Comparison of ENCODE assay signal across 1 cellular context in genomic region chr1:6783956-6784559, GRCh38.
A peak's percentile ranks its signal among the peaks of the same experiment; 100 is the strongest.
TF ChIP-seq lines count a peak whose summit lies in the region.

No MANE protein-coding gene starts in this region.

TF ChIP-seq in HEK293, 187 proteins besides CTCF, POLR2A, EP300 and RAD21 (continued from another document and continues in another):
- TF ChIP-seq, protein P1, sequence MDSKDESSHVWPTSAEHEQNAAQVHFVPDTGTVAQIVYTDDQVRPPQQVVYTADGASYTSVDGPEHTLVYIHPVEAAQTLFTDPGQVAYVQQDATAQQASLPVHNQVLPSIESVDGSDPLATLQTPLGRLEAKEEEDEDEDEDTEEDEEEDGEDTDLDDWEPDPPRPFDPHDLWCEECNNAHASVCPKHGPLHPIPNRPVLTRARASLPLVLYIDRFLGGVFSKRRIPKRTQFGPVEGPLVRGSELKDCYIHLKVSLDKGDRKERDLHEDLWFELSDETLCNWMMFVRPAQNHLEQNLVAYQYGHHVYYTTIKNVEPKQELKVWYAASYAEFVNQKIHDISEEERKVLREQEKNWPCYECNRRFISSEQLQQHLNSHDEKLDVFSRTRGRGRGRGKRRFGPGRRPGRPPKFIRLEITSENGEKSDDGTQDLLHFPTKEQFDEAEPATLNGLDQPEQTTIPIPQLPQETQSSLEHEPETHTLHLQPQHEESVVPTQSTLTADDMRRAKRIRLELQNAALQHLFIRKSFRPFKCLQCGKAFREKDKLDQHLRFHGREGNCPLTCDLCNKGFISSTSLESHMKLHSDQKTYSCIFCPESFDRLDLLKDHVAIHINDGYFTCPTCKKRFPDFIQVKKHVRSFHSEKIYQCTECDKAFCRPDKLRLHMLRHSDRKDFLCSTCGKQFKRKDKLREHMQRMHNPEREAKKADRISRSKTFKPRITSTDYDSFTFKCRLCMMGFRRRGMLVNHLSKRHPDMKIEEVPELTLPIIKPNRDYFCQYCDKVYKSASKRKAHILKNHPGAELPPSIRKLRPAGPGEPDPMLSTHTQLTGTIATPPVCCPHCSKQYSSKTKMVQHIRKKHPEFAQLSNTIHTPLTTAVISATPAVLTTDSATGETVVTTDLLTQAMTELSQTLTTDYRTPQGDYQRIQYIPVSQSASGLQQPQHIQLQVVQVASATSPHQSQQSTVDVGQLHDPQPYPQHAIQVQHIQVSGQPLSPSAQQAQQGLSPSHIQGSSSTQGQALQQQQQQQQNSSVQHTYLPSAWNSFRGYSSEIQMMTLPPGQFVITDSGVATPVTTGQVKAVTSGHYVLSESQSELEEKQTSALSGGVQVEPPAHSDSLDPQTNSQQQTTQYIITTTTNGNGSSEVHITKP (tag by site-specific recombination; IDR thresholded peaks at IDR 0.05), result no peak
- TF ChIP-seq ZBTB8A (tag by site-specific recombination; IDR thresholded peaks at IDR 0.05) (peak; percentile 91; the same call in 1 of the 2 replicates), INSM2 (tag by site-specific recombination; IDR thresholded peaks at IDR 0.05) (no peak; the same call in 1 of the 2 replicates), ZNF473 (tag by site-specific recombination; IDR thresholded peaks at IDR 0.05) (no peak), MEIS1 (CRISPR knock-in tag; IDR thresholded peaks at IDR 0.05; ENCODE audit: borderline replicate concordance) (no peak), ZNF132 (tag by site-specific recombination; IDR thresholded peaks at IDR 0.05; ENCODE audit: borderline replicate concordance) (no peak), ZNF701 (tag by site-specific recombination; IDR thresholded peaks at IDR 0.05) (no peak), ZEB2 (tag by site-specific recombination; IDR thresholded peaks at IDR 0.05) (peak; percentile 72; the same call in 1 of the 2 replicates), ZNF571 (tag by site-specific recombination; IDR thresholded peaks at IDR 0.05) (no peak), ZNF777 (tag by site-specific recombination; IDR thresholded peaks at IDR 0.05; ENCODE audit: borderline replicate concordance) (no peak), ZNF280D (tag by site-specific recombination; IDR thresholded peaks at IDR 0.05) (no peak), GLI2 (tag by site-specific recombination; IDR thresholded peaks at IDR 0.05; ENCODE audit: borderline replicate concordance, low read depth) (no peak), ZSCAN23 (tag by site-specific recombination; IDR thresholded peaks at IDR 0.05) (no peak), ZNF837 (tag by site-specific recombination; IDR thresholded peaks at IDR 0.05) (no peak), ZNF76 (tag by site-specific recombination; IDR thresholded peaks at IDR 0.05; ENCODE audit: borderline replicate concordance, low read depth) (no peak), ZNF302 (tag by site-specific recombination; IDR thresholded peaks at IDR 0.05; ENCODE audit: low read depth) (no peak), ZNF16 (tag by site-specific recombination; IDR thresholded peaks at IDR 0.05; ENCODE audit: low read depth) (no peak), ZNF335 (tag by site-specific recombination; conservative IDR thresholded peaks at IDR 0.05) (peak; percentile 74), ZNF24 (tag by site-specific recombination; IDR thresholded peaks at IDR 0.05) (peak; percentile 50; the same call in 1 of the 2 replicates), GLIS1 (tag by site-specific recombination; IDR thresholded peaks at IDR 0.05) (peak; percentile 4; the same call in 1 of the 2 replicates), ZSCAN30 (tag by site-specific recombination; IDR thresholded peaks at IDR 0.05) (no peak), ZNF600 (tag by site-specific recombination; IDR thresholded peaks at IDR 0.05) (peak; percentile 63; the same call in 1 of the 2 replicates), BCL11B (tag by site-specific recombination; IDR thresholded peaks at IDR 0.05; ENCODE audit: low read depth) (no peak), ZNF292 (tag by site-specific recombination; IDR thresholded peaks at IDR 0.05; ENCODE audit: borderline replicate concordance, low read depth) (no peak), ZNF366 (tag by site-specific recombination; conservative IDR thresholded peaks at IDR 0.05) (0 out of 2 replicates have a peak, but pooled peaks have one; percentile 23), SCRT1 (tag by site-specific recombination; IDR thresholded peaks at IDR 0.05; ENCODE audit: borderline replicate concordance) (no peak), ZNF394 (tag by site-specific recombination; IDR thresholded peaks at IDR 0.05; ENCODE audit: borderline replicate concordance) (no peak; the same call in 1 of the 2 replicates), PRDM4 (tag by site-specific recombination; IDR thresholded peaks at IDR 0.05) (no peak), ZNF792 (tag by site-specific recombination; IDR thresholded peaks at IDR 0.05) (no peak), ZNF623 (tag by site-specific recombination; IDR thresholded peaks at IDR 0.05) (no peak), ZNF785 (tag by site-specific recombination; IDR thresholded peaks at IDR 0.05) (no peak), ZNF707 (tag by site-specific recombination; IDR thresholded peaks at IDR 0.05) (no peak), ZNF510 (tag by site-specific recombination; IDR thresholded peaks at IDR 0.05; ENCODE audit: insufficient replicate concordance) (no peak), ZNF548 (tag by site-specific recombination; IDR thresholded peaks at IDR 0.05) (no peak), ZNF10 (tag by site-specific recombination; IDR thresholded peaks at IDR 0.05) (no peak), ZNF2 (tag by site-specific recombination; IDR thresholded peaks at IDR 0.05) (peak; percentile 60; the same call in 1 of the 2 replicates)
- TF ChIP-seq, protein P2, sequence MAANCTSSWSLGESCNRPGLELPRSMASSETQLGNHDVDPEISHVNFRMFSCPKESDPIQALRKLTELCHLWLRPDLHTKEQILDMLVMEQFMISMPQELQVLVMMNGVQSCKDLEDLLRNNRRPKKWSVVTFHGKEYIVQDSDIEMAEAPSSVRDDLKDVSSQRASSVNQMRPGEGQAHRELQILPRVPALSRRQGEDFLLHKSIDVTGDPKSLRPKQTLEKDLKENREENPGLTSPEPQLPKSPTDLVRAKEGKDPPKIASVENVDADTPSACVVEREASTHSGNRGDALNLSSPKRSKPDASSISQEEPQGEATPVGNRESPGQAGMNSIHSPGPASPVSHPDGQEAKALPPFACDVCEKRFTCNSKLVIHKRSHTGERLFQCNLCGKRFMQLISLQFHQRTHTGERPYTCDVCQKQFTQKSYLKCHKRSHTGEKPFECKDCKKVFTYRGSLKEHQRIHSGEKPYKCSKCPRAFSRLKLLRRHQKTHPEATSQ (tag by site-specific recombination; IDR thresholded peaks at IDR 0.05), result no peak
- TF ChIP-seq, protein P3, sequence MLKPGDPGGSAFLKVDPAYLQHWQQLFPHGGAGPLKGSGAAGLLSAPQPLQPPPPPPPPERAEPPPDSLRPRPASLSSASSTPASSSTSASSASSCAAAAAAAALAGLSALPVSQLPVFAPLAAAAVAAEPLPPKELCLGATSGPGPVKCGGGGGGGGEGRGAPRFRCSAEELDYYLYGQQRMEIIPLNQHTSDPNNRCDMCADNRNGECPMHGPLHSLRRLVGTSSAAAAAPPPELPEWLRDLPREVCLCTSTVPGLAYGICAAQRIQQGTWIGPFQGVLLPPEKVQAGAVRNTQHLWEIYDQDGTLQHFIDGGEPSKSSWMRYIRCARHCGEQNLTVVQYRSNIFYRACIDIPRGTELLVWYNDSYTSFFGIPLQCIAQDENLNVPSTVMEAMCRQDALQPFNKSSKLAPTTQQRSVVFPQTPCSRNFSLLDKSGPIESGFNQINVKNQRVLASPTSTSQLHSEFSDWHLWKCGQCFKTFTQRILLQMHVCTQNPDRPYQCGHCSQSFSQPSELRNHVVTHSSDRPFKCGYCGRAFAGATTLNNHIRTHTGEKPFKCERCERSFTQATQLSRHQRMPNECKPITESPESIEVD (tag by site-specific recombination; IDR thresholded peaks at IDR 0.05), result no peak
- TF ChIP-seq, protein P4, sequence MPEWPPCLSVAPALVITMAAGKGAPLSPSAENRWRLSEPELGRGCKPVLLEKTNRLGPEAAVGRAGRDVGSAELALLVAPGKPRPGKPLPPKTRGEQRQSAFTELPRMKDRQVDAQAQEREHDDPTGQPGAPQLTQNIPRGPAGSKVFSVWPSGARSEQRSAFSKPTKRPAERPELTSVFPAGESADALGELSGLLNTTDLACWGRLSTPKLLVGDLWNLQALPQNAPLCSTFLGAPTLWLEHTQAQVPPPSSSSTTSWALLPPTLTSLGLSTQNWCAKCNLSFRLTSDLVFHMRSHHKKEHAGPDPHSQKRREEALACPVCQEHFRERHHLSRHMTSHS (tag by site-specific recombination; IDR thresholded peaks at IDR 0.05), result no peak
- TF ChIP-seq, protein P5, sequence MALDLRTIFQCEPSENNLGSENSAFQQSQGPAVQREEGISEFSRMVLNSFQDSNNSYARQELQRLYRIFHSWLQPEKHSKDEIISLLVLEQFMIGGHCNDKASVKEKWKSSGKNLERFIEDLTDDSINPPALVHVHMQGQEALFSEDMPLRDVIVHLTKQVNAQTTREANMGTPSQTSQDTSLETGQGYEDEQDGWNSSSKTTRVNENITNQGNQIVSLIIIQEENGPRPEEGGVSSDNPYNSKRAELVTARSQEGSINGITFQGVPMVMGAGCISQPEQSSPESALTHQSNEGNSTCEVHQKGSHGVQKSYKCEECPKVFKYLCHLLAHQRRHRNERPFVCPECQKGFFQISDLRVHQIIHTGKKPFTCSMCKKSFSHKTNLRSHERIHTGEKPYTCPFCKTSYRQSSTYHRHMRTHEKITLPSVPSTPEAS (tag by site-specific recombination; IDR thresholded peaks at IDR 0.05), result no peak
- TF ChIP-seq, protein P6, sequence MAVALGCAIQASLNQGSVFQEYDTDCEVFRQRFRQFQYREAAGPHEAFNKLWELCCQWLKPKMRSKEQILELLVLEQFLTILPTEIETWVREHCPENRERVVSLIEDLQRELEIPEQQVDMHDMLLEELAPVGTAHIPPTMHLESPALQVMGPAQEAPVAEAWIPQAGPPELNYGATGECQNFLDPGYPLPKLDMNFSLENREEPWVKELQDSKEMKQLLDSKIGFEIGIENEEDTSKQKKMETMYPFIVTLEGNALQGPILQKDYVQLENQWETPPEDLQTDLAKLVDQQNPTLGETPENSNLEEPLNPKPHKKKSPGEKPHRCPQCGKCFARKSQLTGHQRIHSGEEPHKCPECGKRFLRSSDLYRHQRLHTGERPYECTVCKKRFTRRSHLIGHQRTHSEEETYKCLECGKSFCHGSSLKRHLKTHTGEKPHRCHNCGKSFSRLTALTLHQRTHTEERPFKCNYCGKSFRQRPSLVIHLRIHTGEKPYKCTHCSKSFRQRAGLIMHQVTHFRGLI (tag by site-specific recombination; IDR thresholded peaks at IDR 0.05), result peak; percentile 27; the same call in 1 of the 2 replicates
